ENCODE assay signal across 15 cellular contexts in the genomic region with DNA sequence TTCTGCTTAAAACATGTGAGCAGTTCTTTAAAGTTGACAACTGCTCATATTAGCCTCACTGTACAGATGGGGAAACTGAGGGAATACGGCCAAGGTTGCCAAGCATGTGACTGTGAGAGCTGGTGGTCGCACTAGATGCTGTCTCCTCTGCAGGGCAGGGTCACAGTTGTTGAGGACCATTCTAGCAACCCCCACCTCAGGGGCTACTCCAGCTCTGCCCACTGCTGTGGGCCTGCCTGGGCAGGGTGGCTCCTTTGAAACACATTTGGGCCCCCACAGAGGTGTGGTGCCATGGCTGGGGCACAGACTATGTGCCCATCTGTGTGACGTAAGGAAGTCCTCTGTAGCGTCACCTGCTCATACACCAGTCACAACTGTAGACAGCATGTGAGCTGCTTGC. TPM values are rescaled to one million over a fixed set of nuclear protein-coding genes. Genes with fewer than 3 reads are reported as not detected.
DNase-seq lines count a peak whose midpoint lies in the region; TF ChIP-seq lines count a peak whose summit lies in the region.
"Had no signal": no experiment of that assay in that cellular context is flagged by ENCODE, and none has a peak within 500 bp of the region (broad histone marks: within the 10 kb centered on the region; RNA-seq: fewer than 3 reads in every experiment).

No MANE protein-coding gene starts in this region.

- H3K36me3 Mint-ChIP-seq in progenitor cell of endocrine pancreas (ENCODE audit: insufficient read depth) = no peaks in the 10 kb centered on the region

- no peak overlapping the region for H2AK5ac ChIP-seq in mesendoderm (ENCODE audit: low read length)

- H3K4me3 Mint-ChIP-seq in progenitor cell of endocrine pancreas (ENCODE audit: low read depth) = no peak overlapping the region
- H3K4me3 Mint-ChIP-seq: CD4-positive, alpha-beta memory T cell; GM23338 had no signal

- no peak overlapping the region for H3K56ac ChIP-seq in mesendoderm (ENCODE audit: low read length)

- H3K18ac ChIP-seq in mesendoderm (ENCODE audit: low read length) = no peak overlapping the region

- H3K79me2 ChIP-seq in mesendoderm (ENCODE audit: control insufficient read depth, insufficient read depth, low read length) = no peaks in the 10 kb centered on the region

- no peaks in the 10 kb centered on the region for H3K79me1 ChIP-seq in mesendoderm (ENCODE audit: low read length)

- H3K9me3 ChIP-seq in Peyer's patch = no peaks in the 10 kb centered on the region
- H3K9me3 ChIP-seq: BE2C had no signal

- H4K8ac ChIP-seq in mesendoderm (ENCODE audit: low read depth, low read length) = no peak overlapping the region

- H3K27ac Mint-ChIP-seq in progenitor cell of endocrine pancreas = peak overlapping the region; percentile 49
- H3K27ac Mint-ChIP-seq: GM23338 had no signal

- H2BK5ac ChIP-seq in mesendoderm (ENCODE audit: low read length) = no peak overlapping the region

- WGBS in mesendoderm (ENCODE audit: extremely low coverage, insufficient coverage, low lambda C conversion rate) = no CpG with 5 or more reads among the region's 4 CpGs

- TF ChIP-seq CTCF in coronary artery (IDR thresholded peaks at IDR 0.05) (no peak), progenitor cell of endocrine pancreas (IDR thresholded peaks at IDR 0.05; ENCODE audit: unreplicated experiment) (no peak), Peyer's patch (IDR thresholded peaks at IDR 0.05) (no peak)

- H3K36me3 ChIP-seq in mesendoderm (ENCODE audit: control insufficient read depth, insufficient read depth, low read length) (no peaks in the 10 kb centered on the region), Peyer's patch (no peaks in the 10 kb centered on the region)
- H3K36me3 ChIP-seq: BE2C had no signal

- H3K4me3 ChIP-seq in coronary artery (no peak overlapping the region), mesendoderm (ENCODE audit: low read length) (no peak overlapping the region), Peyer's patch (no peak overlapping the region)
- H3K4me3 ChIP-seq: GM23338 had no signal

- no peak overlapping the region for H3K27ac ChIP-seq in coronary artery
- no peak overlapping the region for H3K27ac ChIP-seq in mesendoderm (ENCODE audit: low read depth, low read length)
- no peak overlapping the region for H3K27ac ChIP-seq in Peyer's patch
- H3K27ac ChIP-seq: C4-2B had no signal

- H3K9me3 Mint-ChIP-seq in progenitor cell of endocrine pancreas (ENCODE audit: low read depth) = no peaks in the 10 kb centered on the region
- H3K9me3 Mint-ChIP-seq: CD4-positive, alpha-beta memory T cell; GM23338 had no signal

- H3K27me3 Mint-ChIP-seq in progenitor cell of endocrine pancreas = peaks cover 11% of the 10 kb centered on the region
- H3K27me3 Mint-ChIP-seq: CD4-positive, alpha-beta memory T cell had no signal

- no peaks in the 10 kb centered on the region for H3K4me1 Mint-ChIP-seq in progenitor cell of endocrine pancreas (ENCODE audit: low read depth)
- H3K4me1 Mint-ChIP-seq: GM23338 had no signal

- H4K5ac ChIP-seq in mesendoderm (ENCODE audit: low read length) = no peak overlapping the region

- H3K4me1 ChIP-seq in mesendoderm (ENCODE audit: control insufficient read depth, low read depth, low read length) = no peaks in the 10 kb centered on the region
- no peaks in the 10 kb centered on the region for H3K4me1 ChIP-seq in Peyer's patch

- no peak for TF ChIP-seq POLR2A in Peyer's patch (IDR thresholded peaks at IDR 0.05)

- peak; percentile 59 for DNase-seq in coronary artery (ENCODE audit: low spot score)
- DNase-seq in mesendoderm = no peak
- no peak for DNase-seq in progenitor cell of endocrine pancreas (ENCODE audit: low spot score, unreplicated experiment)
- DNase-seq in NCI-H1105 (lab: John Stamatoyannopoulos, UW) = no peak
- no peak for DNase-seq in NK-92 (lab: John Stamatoyannopoulos, UW; ENCODE audit: unreplicated experiment)
- no peak for DNase-seq in Peyer's patch
- no peak for DNase-seq in dermis blood vessel endothelial cell
- DNase-seq: BE2C; CD4-positive, alpha-beta memory T cell; DMS153; DMS79 treated with DMSO at 0.1 percent for 48 hours; EL; H7 had no signal

- no peak overlapping the region for H2BK120ac ChIP-seq in mesendoderm (ENCODE audit: low read depth, low read length)

- H3K9ac ChIP-seq in mesendoderm (ENCODE audit: low read length) = no peak overlapping the region

- H3K4ac ChIP-seq in mesendoderm (ENCODE audit: low read depth, low read length) = no peak overlapping the region

- H3K4me2 ChIP-seq in mesendoderm (ENCODE audit: low read length) = no peak overlapping the region
- H3K4me2 ChIP-seq: GM23338 had no signal

- peak overlapping the region; percentile 45 for H3K23ac ChIP-seq in mesendoderm (ENCODE audit: low read length)

- no peak overlapping the region for H2BK15ac ChIP-seq in mesendoderm (replicated peaks; ENCODE audit: low read depth)

- no peaks in the 10 kb centered on the region for H3K27me3 ChIP-seq in mesendoderm (ENCODE audit: insufficient read depth, low read length, poor library complexity)
- H3K27me3 ChIP-seq in Peyer's patch = no peaks in the 10 kb centered on the region
- H3K27me3 ChIP-seq: BE2C had no signal

RNA-seq across cellular contexts. Expression of gene THEM5, which starts 0.8 kb away (rescaled TPM):
- not detected for polyA plus RNA-seq in mesendoderm (2013, experiment 1 of 2)
- polyA plus RNA-seq in mesendoderm (2013, experiment 2 of 2) = not detected
- total RNA-seq in progenitor cell of endocrine pancreas = not detected in 2 replicates
- not detected for total RNA-seq in Peyer's patch
- total RNA-seq in dermis blood vessel endothelial cell = 0.17 TPM in 1 of 2 replicates, not detected in the other
- total RNA-seq: CD4-positive, alpha-beta memory T cell; GM23338; H7 had no signal
- polyA plus RNA-seq: GM23338 had no signal

RNA-seq across cellular contexts. Expression of gene C2CD4D, which starts 13.1 kb away (rescaled TPM):
- polyA plus RNA-seq in mesendoderm (2013, experiment 1 of 2) = 0.63 TPM
- 0.55 TPM for polyA plus RNA-seq in mesendoderm (2013, experiment 2 of 2)
- total RNA-seq in progenitor cell of endocrine pancreas = 1.00 and 1.3 TPM in 2 replicates
- under 1 TPM in 1 of 4 donors, not detected in 3; 0.54 TPM for total RNA-seq in Peyer's patch
- total RNA-seq in dermis blood vessel endothelial cell = 0.09 TPM in 1 of 2 replicates, not detected in the other

RNA-seq across cellular contexts. Expression of gene RORC, which starts 21.1 kb away (rescaled TPM):
- 0.25 TPM for polyA plus RNA-seq in mesendoderm (2013, experiment 1 of 2)
- polyA plus RNA-seq in mesendoderm (2013, experiment 2 of 2) = 0.25 TPM
- 0.09 TPM in 1 of 2 replicates, not detected in the other for total RNA-seq in progenitor cell of endocrine pancreas
- 10 to 100 TPM; 10.7 to 70.1 (median 46.0) TPM for total RNA-seq in Peyer's patch
- total RNA-seq in dermis blood vessel endothelial cell = under 0.01 TPM in 1 of 2 replicates, not detected in the other

RNA-seq across cellular contexts. Expression of gene LINGO4, which starts 47.5 kb away (rescaled TPM):
- not detected for polyA plus RNA-seq in mesendoderm (2013, experiment 1 of 2)
- polyA plus RNA-seq in mesendoderm (2013, experiment 2 of 2) = 0.01 TPM
- not detected in 2 replicates for total RNA-seq in progenitor cell of endocrine pancreas
- total RNA-seq in Peyer's patch = 1 to 10 TPM in 3 of 4 donors, not detected in 1; 1.0 to 1.3 (median 1.1) TPM
- total RNA-seq in dermis blood vessel endothelial cell = not detected in 2 replicates
- total RNA-seq: GM23338 had no signal
- polyA plus RNA-seq: GM23338 had no signal

RNA-seq across cellular contexts. Expression of gene THEM4, which starts 56.6 kb away (rescaled TPM):
- polyA plus RNA-seq in mesendoderm (2013, experiment 1 of 2) = 8.5 TPM
- polyA plus RNA-seq in mesendoderm (2013, experiment 2 of 2) = 8.4 TPM
- 17.3 and 21.5 TPM in 2 replicates for total RNA-seq in progenitor cell of endocrine pancreas
- total RNA-seq in Peyer's patch = 10 to 100 TPM in 3 of 4 donors, 1 to 10 TPM in 1; 9.1 to 45.2 (median 14.6) TPM
- total RNA-seq in dermis blood vessel endothelial cell = 5.1 and 12.1 TPM in 2 replicates

Comparison
In these comparisons a context has a peak if more than half of its experiments do, and no peak if none do; other contexts are left out.
1. RNA of gene RORC, which starts 21.1 kb away (total RNA-seq): 10.7 to 70.1 TPM in Peyer's patch; 0.09 TPM in progenitor cell of endocrine pancreas and under 0.01 TPM in dermis blood vessel endothelial cell; every median in the first group is over 10 times any median in the second.